In the genomic region with DNA sequence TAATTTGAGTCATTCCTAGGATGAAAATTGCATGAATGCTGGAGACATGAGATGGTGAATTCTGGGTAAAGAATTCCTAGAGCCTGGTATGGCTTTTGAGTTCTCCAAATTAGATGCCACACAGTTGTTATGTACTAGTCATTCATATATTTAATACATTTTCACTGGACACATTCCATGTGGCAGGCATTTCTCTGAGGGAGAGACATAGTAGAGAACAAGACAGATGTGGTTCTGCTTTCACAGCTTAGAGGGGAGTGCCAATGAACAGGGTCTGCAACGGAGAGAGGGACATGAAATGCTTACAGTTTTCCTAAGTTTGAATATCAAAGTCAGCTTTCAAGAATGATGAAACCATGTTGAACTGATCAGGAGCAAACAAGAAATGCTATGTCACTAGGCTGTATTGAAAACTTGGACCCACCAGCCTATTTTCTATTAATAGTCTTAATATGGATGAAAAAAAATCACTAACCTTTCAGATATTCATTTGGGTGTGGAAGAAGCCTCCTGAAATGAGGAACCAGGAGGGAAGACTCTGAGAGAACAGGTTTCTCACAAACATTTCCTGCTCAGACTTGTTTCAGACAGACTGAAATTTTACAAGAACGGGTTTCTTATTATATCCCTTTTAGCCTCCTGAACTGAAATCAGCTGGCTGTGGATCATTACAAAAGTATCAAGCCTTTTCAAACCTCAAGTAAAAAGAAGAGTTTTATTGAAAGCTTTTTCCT, we compare ENCODE assay signal across 21 cellular contexts.
A peak's percentile ranks its signal among the peaks of the same experiment; 100 is the strongest.
DNase-seq lines count a peak whose midpoint lies in the region; ATAC-seq, FAIRE-seq and TF ChIP-seq lines count a peak whose summit lies in the region.
"Had no signal": no experiment of that assay in that cellular context is flagged by ENCODE, and none has a peak within 500 bp of the region (broad histone marks: within the 10 kb centered on the region; RNA-seq: fewer than 3 reads in every experiment).

No MANE protein-coding gene starts in this region.

- DNase-seq in GM06990 (ENCODE audit: extremely low read depth, insufficient read length): peak; percentile 41
- no peak for DNase-seq in GM19239 (ENCODE audit: insufficient read length, low spot score)
- peak; percentile 5 for DNase-seq in NOMO-1 treated with dmso at 0.1 percent for 144 hours (lab: John Stamatoyannopoulos, UW; ENCODE audit: unreplicated experiment)
- DNase-seq in tibial artery: no peak
- DNase-seq in T-helper 9 cell: no peak
- no peak for DNase-seq in stimulated activated CD4-positive, alpha-beta T cell treated with anti-CD3 and anti-CD28 coated beads, Interleukin-2, amount 100 ng/mL, for 48 hours
- no peak for DNase-seq in NCI-H774 (lab: John Stamatoyannopoulos, UW)
- DNase-seq: activated CD4-positive, alpha-beta T cell treated with anti-CD3 and anti-CD28 coated beads for 1 hour; activated CD8-positive, alpha-beta memory T cell treated with anti-CD3 and anti-CD28 coated beads, Interleukin-2, amount 10 ng/mL, durations not matched to agents 7 days and 5 days; dorsolateral prefrontal cortex; GF-D8; left ventricle myocardium inferior; NCI-H526; stimulated activated CD4-positive, alpha-beta T cell treated with anti-CD3 and anti-CD28 coated beads, Interleukin-12 subunit alpha, Interleukin-12 subunit beta, amount 100 ng/mL, for 4 hours had no signal

- TF ChIP-seq CTCF in GM06990 (IDR thresholded peaks at IDR 0.05; ENCODE audit: insufficient read depth, low read length, poor library complexity, severe bottlenecking) (no peak), tibial artery (IDR thresholded peaks at IDR 0.05) (no peak)

- peak; percentile 32 for ATAC-seq in HG02642 (IDR thresholded peaks at IDR 0.05; ENCODE audit: poor library complexity, unreplicated experiment)
- ATAC-seq: A549; activated CD8-positive, alpha-beta memory T cell treated with anti-CD3 and anti-CD28 coated beads, Interleukin-2, amount 10 ng/mL, durations not matched to agents 7 days and 5 days; stimulated activated memory B cell treated with anti-CD40 and anti-IgM and Interleukin-4, amounts not matched to agents 10 μg/mL and 1 μg/mL and 100 μg/mL, for 72 hours had no signal

- intact Hi-C loops in tibial artery (cut with DNase I; ENCODE audit: low total_unique reads): no loop called here

- H3K4me1 ChIP-seq in tibial artery: no peaks in the 10 kb centered on the region
- H3K4me1 ChIP-seq: A549, esophagus muscularis mucosa, left ventricle myocardium inferior had no signal

- no peaks in the 10 kb centered on the region for H3K36me3 ChIP-seq in GM06990 (ENCODE audit: control insufficient read depth, insufficient read depth, low read length)
- no peaks in the 10 kb centered on the region for H3K36me3 ChIP-seq in tibial artery
- H3K36me3 ChIP-seq: BLaER1 treated with 17β-estradiol and CSF1 and Interleukin-3, amounts not matched to agents 10 nM and 100 nM; esophagus muscularis mucosa; left ventricle myocardium inferior; thoracic aorta had no signal

- no peak overlapping the region for H3K27ac ChIP-seq in tibial artery
- H3K27ac ChIP-seq: A549, dorsolateral prefrontal cortex, esophagus muscularis mucosa, KMS-11, left ventricle myocardium inferior, thoracic aorta had no signal

- FAIRE-seq in GM19239 (lab: Jason Lieb, UNC): peak; percentile 79
- FAIRE-seq: A549 had no signal

- peak overlapping the region; percentile 23; the same call in 1 of the 2 replicates for H3K4me3 ChIP-seq in GM06990 (replicated peaks; ENCODE audit: low read depth, low read length)
- no peak overlapping the region for H3K4me3 ChIP-seq in tibial artery
- H3K4me3 ChIP-seq: A549; BLaER1 treated with 17β-estradiol and CSF1 and Interleukin-3, amounts not matched to agents 10 nM and 100 nM; dorsolateral prefrontal cortex; esophagus muscularis mucosa; left ventricle myocardium inferior; thoracic aorta had no signal

- no peaks in the 10 kb centered on the region for H3K9me3 ChIP-seq in tibial artery
- H3K9me3 ChIP-seq: A549; BLaER1 treated with 17β-estradiol and CSF1 and Interleukin-3, amounts not matched to agents 10 nM and 100 nM; esophagus muscularis mucosa; left ventricle myocardium inferior; thoracic aorta had no signal

- H3K27me3 ChIP-seq in GM06990 (replicated peaks; ENCODE audit: control insufficient read depth, insufficient read depth, low read length): no peaks in the 10 kb centered on the region
- no peaks in the 10 kb centered on the region for H3K27me3 ChIP-seq in tibial artery
- H3K27me3 ChIP-seq: BLaER1 treated with 17β-estradiol and CSF1 and Interleukin-3, amounts not matched to agents 10 nM and 100 nM; dorsolateral prefrontal cortex; esophagus muscularis mucosa had no signal

Comparison
In these comparisons a context has a peak if more than half of its experiments do, and no peak if none do; other contexts are left out.
1. DNase-seq: peak in GM06990 (single experiment) and NOMO-1 treated with dmso at 0.1 percent for 144 hours (single experiment); none in GM19239 (single experiment), tibial artery (0 of 2), T-helper 9 cell (single experiment), stimulated activated CD4-positive, alpha-beta T cell treated with anti-CD3 and anti-CD28 coated beads, Interleukin-2, amount 100 ng/mL, for 48 hours (0 of 2) and NCI-H774 (single experiment).